Comparison of ENCODE assay signal across 28 cellular contexts in genomic region chr9:14498824-14499223, GRCh38.
"Had no signal": no experiment of that assay in that cellular context is flagged by ENCODE, and none has a peak within 500 bp of the region (broad histone marks: within the 10 kb centered on the region; RNA-seq: fewer than 3 reads in every experiment).

No MANE protein-coding gene starts in this region.

- DNase-seq: colonic mucosa; cortex of kidney; dermis blood vessel endothelial cell; dorsolateral prefrontal cortex; effector CD4-positive, alpha-beta T cell; effector CD8-positive, alpha-beta T cell; effector memory CD4-positive, alpha-beta T cell; effector memory CD8-positive, alpha-beta T cell; endodermal cell; erythroblast; esophagus squamous epithelium; foreskin fibroblast; foreskin keratinocyte; foreskin melanocyte; gastrocnemius medialis; glutamatergic neuron; head of caudate nucleus; heart left ventricle; heart right ventricle had no signal

- ATAC-seq: effector memory CD8-positive, alpha-beta T cell; esophagus mucosa; foreskin keratinocyte; gastrocnemius medialis; gastroesophageal sphincter; heart left ventricle; heart right ventricle had no signal

- H3K27ac ChIP-seq: colonic mucosa, coronary artery, dorsolateral prefrontal cortex, epithelial cell of prostate, esophagus muscularis mucosa, esophagus squamous epithelium, foreskin keratinocyte, gastrocnemius medialis, gastroesophageal sphincter, heart left ventricle, heart right ventricle had no signal

- H3K4me1 ChIP-seq: colonic mucosa, esophagus muscularis mucosa, esophagus squamous epithelium, foreskin keratinocyte, gastrocnemius medialis, gastroesophageal sphincter, heart left ventricle, heart right ventricle had no signal

- H3K27me3 ChIP-seq: colonic mucosa, esophagus muscularis mucosa, esophagus squamous epithelium, gastrocnemius medialis, gastroesophageal sphincter, heart left ventricle had no signal

- H3K4me3 ChIP-seq: colonic mucosa, coronary artery, dorsolateral prefrontal cortex, esophagus muscularis mucosa, esophagus squamous epithelium, gastrocnemius medialis, gastroesophageal sphincter, heart left ventricle, heart right ventricle had no signal

- H3K9me3 ChIP-seq: colonic mucosa, esophagus muscularis mucosa, esophagus squamous epithelium, gastrocnemius medialis, gastroesophageal sphincter, heart left ventricle, heart right ventricle had no signal

- FAIRE-seq: colon, endometrium, endothelial cell of umbilical vein, frontal cortex had no signal

- H3K36me3 ChIP-seq: colonic mucosa, esophagus muscularis mucosa, esophagus squamous epithelium, gastrocnemius medialis, gastroesophageal sphincter, heart left ventricle, heart right ventricle had no signal
